ENCODE assay signal across 1 cellular context in the genomic region with DNA sequence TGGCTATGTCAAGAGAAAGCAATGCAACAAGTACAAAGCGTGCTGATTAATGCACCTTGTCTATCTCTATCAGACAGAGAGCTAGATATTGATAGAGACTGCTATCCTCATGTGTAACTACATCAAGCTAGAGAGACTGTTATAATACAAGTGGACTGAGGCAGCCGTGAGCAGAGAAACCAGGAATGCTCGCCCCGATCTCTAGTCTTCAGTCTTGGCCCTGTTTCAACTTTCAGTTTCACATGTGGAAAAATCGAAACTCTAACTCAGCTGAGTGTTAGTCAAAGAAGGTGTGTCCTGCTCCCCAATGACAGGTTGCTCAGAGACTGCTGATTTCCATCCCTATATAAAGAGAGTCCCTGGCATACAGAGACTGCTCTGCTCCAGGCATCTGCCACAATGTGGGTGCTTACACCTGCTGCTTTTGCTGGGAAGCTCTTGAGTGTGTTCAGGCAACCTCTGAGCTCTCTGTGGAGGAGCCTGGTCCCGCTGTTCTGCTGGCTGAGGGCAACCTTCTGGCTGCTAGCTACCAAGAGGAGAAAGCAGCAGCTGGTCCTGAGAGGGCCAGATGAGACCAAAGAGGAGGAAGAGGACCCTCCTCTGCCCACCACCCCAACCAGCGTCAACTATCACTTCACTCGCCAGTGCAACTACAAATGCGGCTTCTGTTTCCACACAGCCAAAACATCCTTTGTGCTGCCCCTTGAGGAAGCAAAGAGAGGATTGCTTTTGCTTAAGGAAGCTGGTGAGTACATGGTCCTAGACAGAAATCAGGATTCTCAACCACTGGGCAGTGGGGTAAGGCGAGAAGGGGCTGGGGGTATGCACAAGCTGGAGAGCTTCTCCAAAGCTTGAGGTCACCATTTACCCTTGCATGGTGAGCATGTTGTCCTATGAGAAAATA.
A peak's percentile ranks its signal among the peaks of the same experiment; 100 is the strongest.
TF ChIP-seq lines count a peak whose summit lies in the region.

A gene with protein sequence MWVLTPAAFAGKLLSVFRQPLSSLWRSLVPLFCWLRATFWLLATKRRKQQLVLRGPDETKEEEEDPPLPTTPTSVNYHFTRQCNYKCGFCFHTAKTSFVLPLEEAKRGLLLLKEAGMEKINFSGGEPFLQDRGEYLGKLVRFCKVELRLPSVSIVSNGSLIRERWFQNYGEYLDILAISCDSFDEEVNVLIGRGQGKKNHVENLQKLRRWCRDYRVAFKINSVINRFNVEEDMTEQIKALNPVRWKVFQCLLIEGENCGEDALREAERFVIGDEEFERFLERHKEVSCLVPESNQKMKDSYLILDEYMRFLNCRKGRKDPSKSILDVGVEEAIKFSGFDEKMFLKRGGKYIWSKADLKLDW (plus strand): TSS at position 376 of the 904 bp plus-strand sequence. CDS start 24 bp downstream, at position 400.

TF ChIP-seq in K562, 482 proteins besides CTCF, POLR2A, EP300 and RAD21 (continues in another document):
- TF ChIP-seq, protein P1, sequence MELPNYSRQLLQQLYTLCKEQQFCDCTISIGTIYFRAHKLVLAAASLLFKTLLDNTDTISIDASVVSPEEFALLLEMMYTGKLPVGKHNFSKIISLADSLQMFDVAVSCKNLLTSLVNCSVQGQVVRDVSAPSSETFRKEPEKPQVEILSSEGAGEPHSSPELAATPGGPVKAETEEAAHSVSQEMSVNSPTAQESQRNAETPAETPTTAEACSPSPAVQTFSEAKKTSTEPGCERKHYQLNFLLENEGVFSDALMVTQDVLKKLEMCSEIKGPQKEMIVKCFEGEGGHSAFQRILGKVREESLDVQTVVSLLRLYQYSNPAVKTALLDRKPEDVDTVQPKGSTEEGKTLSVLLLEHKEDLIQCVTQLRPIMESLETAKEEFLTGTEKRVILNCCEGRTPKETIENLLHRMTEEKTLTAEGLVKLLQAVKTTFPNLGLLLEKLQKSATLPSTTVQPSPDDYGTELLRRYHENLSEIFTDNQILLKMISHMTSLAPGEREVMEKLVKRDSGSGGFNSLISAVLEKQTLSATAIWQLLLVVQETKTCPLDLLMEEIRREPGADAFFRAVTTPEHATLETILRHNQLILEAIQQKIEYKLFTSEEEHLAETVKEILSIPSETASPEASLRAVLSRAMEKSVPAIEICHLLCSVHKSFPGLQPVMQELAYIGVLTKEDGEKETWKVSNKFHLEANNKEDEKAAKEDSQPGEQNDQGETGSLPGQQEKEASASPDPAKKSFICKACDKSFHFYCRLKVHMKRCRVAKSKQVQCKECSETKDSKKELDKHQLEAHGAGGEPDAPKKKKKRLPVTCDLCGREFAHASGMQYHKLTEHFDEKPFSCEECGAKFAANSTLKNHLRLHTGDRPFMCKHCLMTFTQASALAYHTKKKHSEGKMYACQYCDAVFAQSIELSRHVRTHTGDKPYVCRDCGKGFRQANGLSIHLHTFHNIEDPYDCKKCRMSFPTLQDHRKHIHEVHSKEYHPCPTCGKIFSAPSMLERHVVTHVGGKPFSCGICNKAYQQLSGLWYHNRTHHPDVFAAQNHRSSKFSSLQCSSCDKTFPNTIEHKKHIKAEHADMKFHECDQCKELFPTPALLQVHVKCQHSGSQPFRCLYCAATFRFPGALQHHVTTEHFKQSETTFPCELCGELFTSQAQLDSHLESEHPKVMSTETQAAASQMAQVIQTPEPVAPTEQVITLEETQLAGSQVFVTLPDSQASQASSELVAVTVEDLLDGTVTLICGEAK (IDR thresholded peaks at IDR 0.05), result 0 out of 2 replicates have a peak, but pooled peaks have one; percentile 32
- TF ChIP-seq, protein P1 (CRISPR knock-in tag; IDR thresholded peaks at IDR 0.05), result no peak
- TF ChIP-seq RBBP5 (IDR thresholded peaks at IDR 0.05; ENCODE audit: borderline replicate concordance, insufficient read depth, low read length, poor library complexity, severe bottlenecking), result peak; percentile 40
- no peak for TF ChIP-seq ZNF232 (CRISPR knock-in tag; IDR thresholded peaks at IDR 0.05)
- no peak for TF ChIP-seq CHD1 (IDR thresholded peaks at IDR 0.05; ENCODE audit: low read length)
- no peak for TF ChIP-seq SRSF1 (IDR thresholded peaks at IDR 0.05; ENCODE audit: low read depth, low read length)
- TF ChIP-seq CBX1 (IDR thresholded peaks at IDR 0.05; ENCODE audit: low read depth), result no peak
- no peak for TF ChIP-seq ZFPM2 (CRISPR knock-in tag; IDR thresholded peaks at IDR 0.05)
- TF ChIP-seq, protein P2, sequence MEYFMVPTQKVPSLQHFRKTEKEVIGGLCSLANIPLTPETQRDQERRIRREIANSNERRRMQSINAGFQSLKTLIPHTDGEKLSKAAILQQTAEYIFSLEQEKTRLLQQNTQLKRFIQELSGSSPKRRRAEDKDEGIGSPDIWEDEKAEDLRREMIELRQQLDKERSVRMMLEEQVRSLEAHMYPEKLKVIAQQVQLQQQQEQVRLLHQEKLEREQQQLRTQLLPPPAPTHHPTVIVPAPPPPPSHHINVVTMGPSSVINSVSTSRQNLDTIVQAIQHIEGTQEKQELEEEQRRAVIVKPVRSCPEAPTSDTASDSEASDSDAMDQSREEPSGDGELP (CRISPR knock-in tag; IDR thresholded peaks at IDR 0.05; ENCODE audit: borderline replicate concordance), result peak; percentile 63; the same call in 1 of the 2 replicates
- TF ChIP-seq, protein P3, sequence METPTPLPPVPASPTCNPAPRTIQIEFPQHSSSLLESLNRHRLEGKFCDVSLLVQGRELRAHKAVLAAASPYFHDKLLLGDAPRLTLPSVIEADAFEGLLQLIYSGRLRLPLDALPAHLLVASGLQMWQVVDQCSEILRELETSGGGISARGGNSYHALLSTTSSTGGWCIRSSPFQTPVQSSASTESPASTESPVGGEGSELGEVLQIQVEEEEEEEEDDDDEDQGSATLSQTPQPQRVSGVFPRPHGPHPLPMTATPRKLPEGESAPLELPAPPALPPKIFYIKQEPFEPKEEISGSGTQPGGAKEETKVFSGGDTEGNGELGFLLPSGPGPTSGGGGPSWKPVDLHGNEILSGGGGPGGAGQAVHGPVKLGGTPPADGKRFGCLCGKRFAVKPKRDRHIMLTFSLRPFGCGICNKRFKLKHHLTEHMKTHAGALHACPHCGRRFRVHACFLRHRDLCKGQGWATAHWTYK (CRISPR knock-in tag; IDR thresholded peaks at IDR 0.05), result no peak
- peak; percentile 74 for TF ChIP-seq NFIC (IDR thresholded peaks at IDR 0.05)
- TF ChIP-seq ARHGAP35 (IDR thresholded peaks at IDR 0.05; ENCODE audit: partially characterized antibody), result no peak
- no peak for TF ChIP-seq CHCHD3 (CRISPR knock-in tag; IDR thresholded peaks at IDR 0.05)
- 0 out of 2 replicates have a peak, but pooled peaks have one; percentile 14 for TF ChIP-seq SOX6 (IDR thresholded peaks at IDR 0.05)
- TF ChIP-seq EP400 (IDR thresholded peaks at IDR 0.05), result no peak
- TF ChIP-seq ZNF707 (CRISPR knock-in tag; conservative IDR thresholded peaks at IDR 0.05), result no peak
- TF ChIP-seq TCF7L2 (IDR thresholded peaks at IDR 0.05; ENCODE audit: low read depth, low read length), result no peak
- TF ChIP-seq, protein P4, sequence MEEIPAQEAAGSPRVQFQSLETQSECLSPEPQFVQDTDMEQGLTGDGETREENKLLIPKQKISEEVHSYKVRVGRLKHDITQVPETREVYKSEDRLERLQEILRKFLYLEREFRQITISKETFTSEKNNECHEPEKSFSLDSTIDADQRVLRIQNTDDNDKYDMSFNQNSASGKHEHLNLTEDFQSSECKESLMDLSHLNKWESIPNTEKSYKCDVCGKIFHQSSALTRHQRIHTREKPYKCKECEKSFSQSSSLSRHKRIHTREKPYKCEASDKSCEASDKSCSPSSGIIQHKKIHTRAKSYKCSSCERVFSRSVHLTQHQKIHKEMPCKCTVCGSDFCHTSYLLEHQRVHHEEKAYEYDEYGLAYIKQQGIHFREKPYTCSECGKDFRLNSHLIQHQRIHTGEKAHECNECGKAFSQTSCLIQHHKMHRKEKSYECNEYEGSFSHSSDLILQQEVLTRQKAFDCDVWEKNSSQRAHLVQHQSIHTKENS (CRISPR knock-in tag; IDR thresholded peaks at IDR 0.05), result no peak
- TF ChIP-seq ZFP30 (CRISPR knock-in tag; IDR thresholded peaks at IDR 0.05; ENCODE audit: borderline replicate concordance), result no peak
- no peak for TF ChIP-seq ARNT (IDR thresholded peaks at IDR 0.05)
- 0 out of 2 replicates have a peak, but pooled peaks have one; percentile 5 for TF ChIP-seq MAFG (tag; conservative IDR thresholded peaks at IDR 0.05)
- TF ChIP-seq HNRNPH1 (optimal IDR thresholded peaks at IDR 0.05; ENCODE audit: low read depth, low read length), result no peak
- no peak for TF ChIP-seq U2AF2 (optimal IDR thresholded peaks at IDR 0.05; ENCODE audit: low read depth, low read length)
- TF ChIP-seq, protein P5, sequence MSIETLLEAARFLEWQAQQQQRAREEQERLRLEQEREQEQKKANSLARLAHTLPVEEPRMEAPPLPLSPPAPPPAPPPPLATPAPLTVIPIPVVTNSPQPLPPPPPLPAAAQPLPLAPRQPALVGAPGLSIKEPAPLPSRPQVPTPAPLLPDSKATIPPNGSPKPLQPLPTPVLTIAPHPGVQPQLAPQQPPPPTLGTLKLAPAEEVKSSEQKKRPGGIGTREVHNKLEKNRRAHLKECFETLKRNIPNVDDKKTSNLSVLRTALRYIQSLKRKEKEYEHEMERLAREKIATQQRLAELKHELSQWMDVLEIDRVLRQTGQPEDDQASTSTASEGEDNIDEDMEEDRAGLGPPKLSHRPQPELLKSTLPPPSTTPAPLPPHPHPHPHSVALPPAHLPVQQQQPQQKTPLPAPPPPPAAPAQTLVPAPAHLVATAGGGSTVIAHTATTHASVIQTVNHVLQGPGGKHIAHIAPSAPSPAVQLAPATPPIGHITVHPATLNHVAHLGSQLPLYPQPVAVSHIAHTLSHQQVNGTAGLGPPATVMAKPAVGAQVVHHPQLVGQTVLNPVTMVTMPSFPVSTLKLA (conservative IDR thresholded peaks at IDR 0.05), result 0 out of 4 replicates have a peak, but pooled peaks of 1 of the 2 experiments have one; percentile 19
- no peak for TF ChIP-seq ZNF583 (CRISPR knock-in tag; IDR thresholded peaks at IDR 0.05)
- TF ChIP-seq CCNT2 (IDR thresholded peaks at IDR 0.05; ENCODE audit: borderline replicate concordance, extremely low read depth, insufficient read length, low read depth, low read length), result no peak
- no peak for TF ChIP-seq DIDO1 (tag; IDR thresholded peaks at IDR 0.05; ENCODE audit: low read depth)
- 0 out of 2 replicates have a peak, but pooled peaks have one; percentile 22 for TF ChIP-seq DPF2 (IDR thresholded peaks at IDR 0.05)
- no peak for TF ChIP-seq GTF2E2 (tag; IDR thresholded peaks at IDR 0.05)
- TF ChIP-seq, protein P6, sequence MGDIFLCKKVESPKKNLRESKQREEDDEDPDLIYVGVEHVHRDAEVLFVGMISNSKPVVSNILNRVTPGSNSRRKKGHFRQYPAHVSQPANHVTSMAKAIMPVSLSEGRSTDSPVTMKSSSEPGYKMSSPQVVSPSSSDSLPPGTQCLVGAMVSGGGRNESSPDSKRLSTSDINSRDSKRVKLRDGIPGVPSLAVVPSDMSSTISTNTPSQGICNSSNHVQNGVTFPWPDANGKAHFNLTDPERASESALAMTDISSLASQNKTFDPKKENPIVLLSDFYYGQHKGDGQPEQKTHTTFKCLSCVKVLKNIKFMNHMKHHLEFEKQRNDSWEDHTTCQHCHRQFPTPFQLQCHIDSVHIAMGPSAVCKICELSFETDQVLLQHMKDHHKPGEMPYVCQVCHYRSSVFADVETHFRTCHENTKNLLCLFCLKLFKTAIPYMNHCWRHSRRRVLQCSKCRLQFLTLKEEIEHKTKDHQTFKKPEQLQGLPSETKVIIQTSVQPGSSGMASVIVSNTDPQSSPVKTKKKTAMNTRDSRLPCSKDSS (IDR thresholded peaks at IDR 0.05; ENCODE audit: low read depth, partially characterized antibody), result no peak
- TF ChIP-seq NR2C2 (CRISPR knock-in tag; IDR thresholded peaks at IDR 0.05), result no peak
- no peak for TF ChIP-seq NR2C2 (tag; IDR thresholded peaks at IDR 0.05)
- peak; percentile 25; the same call in 1 of the 2 replicates for TF ChIP-seq CBFA2T3 (IDR thresholded peaks at IDR 0.05)
- no peak for TF ChIP-seq SLC30A9 (CRISPR knock-in tag; IDR thresholded peaks at IDR 0.05)
- TF ChIP-seq CXXC5 (CRISPR knock-in tag; IDR thresholded peaks at IDR 0.05), result no peak
- no peak for TF ChIP-seq FOXJ2 (tag; IDR thresholded peaks at IDR 0.05)
- TF ChIP-seq NFATC3 (IDR thresholded peaks at IDR 0.05), result no peak
- TF ChIP-seq, protein P7, sequence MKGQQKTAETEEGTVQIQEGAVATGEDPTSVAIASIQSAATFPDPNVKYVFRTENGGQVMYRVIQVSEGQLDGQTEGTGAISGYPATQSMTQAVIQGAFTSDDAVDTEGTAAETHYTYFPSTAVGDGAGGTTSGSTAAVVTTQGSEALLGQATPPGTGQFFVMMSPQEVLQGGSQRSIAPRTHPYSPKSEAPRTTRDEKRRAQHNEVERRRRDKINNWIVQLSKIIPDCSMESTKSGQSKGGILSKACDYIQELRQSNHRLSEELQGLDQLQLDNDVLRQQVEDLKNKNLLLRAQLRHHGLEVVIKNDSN (CRISPR knock-in tag; IDR thresholded peaks at IDR 0.05), result no peak
- TF ChIP-seq TAF9B (IDR thresholded peaks at IDR 0.05; ENCODE audit: partially characterized antibody), result peak; percentile 41
